Comparison of ENCODE assay signal across 1 cellular context in the genomic region with DNA sequence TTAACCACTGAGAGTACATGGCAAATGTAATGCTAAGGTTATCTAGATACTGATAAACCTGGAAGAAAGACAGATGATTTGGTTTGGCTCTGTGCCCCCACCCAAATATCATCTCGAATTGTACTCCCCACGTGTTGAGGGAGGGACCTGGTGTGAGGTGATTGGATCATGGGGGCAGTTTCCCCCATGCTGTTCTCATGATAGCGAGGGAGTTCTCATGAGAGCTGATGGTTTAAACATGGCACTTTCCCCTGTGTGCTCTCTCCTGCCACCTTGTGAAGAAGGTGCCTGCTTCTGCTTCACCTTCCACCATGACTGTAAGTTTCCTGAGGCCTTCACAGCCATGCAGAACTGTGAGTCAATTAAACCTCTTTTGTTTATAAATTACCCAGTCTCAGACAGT.
TF ChIP-seq lines count a peak whose summit lies in the region.

No MANE protein-coding gene starts in this region.

TF ChIP-seq in K562, 482 proteins besides CTCF, POLR2A, EP300 and RAD21:
- peak; percentile 3 for TF ChIP-seq MEIS2 (IDR thresholded peaks at IDR 0.05; ENCODE audit: partially characterized antibody)
- TF ChIP-seq ZNF561 (CRISPR knock-in tag; conservative IDR thresholded peaks at IDR 0.05), result no peak
- TF ChIP-seq ZFX (CRISPR knock-in tag; IDR thresholded peaks at IDR 0.05), result no peak
- TF ChIP-seq ZNF766 (CRISPR knock-in tag; conservative IDR thresholded peaks at IDR 0.05), result peak; percentile 97
- no peak for TF ChIP-seq NFYB (IDR thresholded peaks at IDR 0.05; ENCODE audit: extremely low read depth, insufficient read length)
- 0 out of 2 replicates have a peak, but pooled peaks have one; percentile 47 for TF ChIP-seq DPF2 (IDR thresholded peaks at IDR 0.05)
- peak; percentile 8; the same call in 1 of the 2 replicates for TF ChIP-seq NBN (IDR thresholded peaks at IDR 0.05; ENCODE audit: low read depth)
- TF ChIP-seq, protein P1, sequence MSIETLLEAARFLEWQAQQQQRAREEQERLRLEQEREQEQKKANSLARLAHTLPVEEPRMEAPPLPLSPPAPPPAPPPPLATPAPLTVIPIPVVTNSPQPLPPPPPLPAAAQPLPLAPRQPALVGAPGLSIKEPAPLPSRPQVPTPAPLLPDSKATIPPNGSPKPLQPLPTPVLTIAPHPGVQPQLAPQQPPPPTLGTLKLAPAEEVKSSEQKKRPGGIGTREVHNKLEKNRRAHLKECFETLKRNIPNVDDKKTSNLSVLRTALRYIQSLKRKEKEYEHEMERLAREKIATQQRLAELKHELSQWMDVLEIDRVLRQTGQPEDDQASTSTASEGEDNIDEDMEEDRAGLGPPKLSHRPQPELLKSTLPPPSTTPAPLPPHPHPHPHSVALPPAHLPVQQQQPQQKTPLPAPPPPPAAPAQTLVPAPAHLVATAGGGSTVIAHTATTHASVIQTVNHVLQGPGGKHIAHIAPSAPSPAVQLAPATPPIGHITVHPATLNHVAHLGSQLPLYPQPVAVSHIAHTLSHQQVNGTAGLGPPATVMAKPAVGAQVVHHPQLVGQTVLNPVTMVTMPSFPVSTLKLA (conservative IDR thresholded peaks at IDR 0.05), result peak; percentile 27 to 49; a peak in 1 of 4 replicates
- TF ChIP-seq TRIM24 (IDR thresholded peaks at IDR 0.05), result 0 out of 4 replicates have a peak, but pooled peaks of 1 of the 2 experiments have one; percentile 8
- TF ChIP-seq, protein P2, sequence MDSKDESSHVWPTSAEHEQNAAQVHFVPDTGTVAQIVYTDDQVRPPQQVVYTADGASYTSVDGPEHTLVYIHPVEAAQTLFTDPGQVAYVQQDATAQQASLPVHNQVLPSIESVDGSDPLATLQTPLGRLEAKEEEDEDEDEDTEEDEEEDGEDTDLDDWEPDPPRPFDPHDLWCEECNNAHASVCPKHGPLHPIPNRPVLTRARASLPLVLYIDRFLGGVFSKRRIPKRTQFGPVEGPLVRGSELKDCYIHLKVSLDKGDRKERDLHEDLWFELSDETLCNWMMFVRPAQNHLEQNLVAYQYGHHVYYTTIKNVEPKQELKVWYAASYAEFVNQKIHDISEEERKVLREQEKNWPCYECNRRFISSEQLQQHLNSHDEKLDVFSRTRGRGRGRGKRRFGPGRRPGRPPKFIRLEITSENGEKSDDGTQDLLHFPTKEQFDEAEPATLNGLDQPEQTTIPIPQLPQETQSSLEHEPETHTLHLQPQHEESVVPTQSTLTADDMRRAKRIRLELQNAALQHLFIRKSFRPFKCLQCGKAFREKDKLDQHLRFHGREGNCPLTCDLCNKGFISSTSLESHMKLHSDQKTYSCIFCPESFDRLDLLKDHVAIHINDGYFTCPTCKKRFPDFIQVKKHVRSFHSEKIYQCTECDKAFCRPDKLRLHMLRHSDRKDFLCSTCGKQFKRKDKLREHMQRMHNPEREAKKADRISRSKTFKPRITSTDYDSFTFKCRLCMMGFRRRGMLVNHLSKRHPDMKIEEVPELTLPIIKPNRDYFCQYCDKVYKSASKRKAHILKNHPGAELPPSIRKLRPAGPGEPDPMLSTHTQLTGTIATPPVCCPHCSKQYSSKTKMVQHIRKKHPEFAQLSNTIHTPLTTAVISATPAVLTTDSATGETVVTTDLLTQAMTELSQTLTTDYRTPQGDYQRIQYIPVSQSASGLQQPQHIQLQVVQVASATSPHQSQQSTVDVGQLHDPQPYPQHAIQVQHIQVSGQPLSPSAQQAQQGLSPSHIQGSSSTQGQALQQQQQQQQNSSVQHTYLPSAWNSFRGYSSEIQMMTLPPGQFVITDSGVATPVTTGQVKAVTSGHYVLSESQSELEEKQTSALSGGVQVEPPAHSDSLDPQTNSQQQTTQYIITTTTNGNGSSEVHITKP (IDR thresholded peaks at IDR 0.05; ENCODE audit: partially characterized antibody), result peak; percentile 7
- TF ChIP-seq EP400 (IDR thresholded peaks at IDR 0.05), result 0 out of 2 replicates have a peak, but pooled peaks have one; percentile 20
- no peak for TF ChIP-seq SETDB1 (IDR thresholded peaks at IDR 0.05; ENCODE audit: low read length)
- TF ChIP-seq SMARCA4 (IDR thresholded peaks at IDR 0.05), result peak; percentile 74
- no peak for TF ChIP-seq NFXL1 (CRISPR knock-in tag; IDR thresholded peaks at IDR 0.05)
- TF ChIP-seq, protein P3, sequence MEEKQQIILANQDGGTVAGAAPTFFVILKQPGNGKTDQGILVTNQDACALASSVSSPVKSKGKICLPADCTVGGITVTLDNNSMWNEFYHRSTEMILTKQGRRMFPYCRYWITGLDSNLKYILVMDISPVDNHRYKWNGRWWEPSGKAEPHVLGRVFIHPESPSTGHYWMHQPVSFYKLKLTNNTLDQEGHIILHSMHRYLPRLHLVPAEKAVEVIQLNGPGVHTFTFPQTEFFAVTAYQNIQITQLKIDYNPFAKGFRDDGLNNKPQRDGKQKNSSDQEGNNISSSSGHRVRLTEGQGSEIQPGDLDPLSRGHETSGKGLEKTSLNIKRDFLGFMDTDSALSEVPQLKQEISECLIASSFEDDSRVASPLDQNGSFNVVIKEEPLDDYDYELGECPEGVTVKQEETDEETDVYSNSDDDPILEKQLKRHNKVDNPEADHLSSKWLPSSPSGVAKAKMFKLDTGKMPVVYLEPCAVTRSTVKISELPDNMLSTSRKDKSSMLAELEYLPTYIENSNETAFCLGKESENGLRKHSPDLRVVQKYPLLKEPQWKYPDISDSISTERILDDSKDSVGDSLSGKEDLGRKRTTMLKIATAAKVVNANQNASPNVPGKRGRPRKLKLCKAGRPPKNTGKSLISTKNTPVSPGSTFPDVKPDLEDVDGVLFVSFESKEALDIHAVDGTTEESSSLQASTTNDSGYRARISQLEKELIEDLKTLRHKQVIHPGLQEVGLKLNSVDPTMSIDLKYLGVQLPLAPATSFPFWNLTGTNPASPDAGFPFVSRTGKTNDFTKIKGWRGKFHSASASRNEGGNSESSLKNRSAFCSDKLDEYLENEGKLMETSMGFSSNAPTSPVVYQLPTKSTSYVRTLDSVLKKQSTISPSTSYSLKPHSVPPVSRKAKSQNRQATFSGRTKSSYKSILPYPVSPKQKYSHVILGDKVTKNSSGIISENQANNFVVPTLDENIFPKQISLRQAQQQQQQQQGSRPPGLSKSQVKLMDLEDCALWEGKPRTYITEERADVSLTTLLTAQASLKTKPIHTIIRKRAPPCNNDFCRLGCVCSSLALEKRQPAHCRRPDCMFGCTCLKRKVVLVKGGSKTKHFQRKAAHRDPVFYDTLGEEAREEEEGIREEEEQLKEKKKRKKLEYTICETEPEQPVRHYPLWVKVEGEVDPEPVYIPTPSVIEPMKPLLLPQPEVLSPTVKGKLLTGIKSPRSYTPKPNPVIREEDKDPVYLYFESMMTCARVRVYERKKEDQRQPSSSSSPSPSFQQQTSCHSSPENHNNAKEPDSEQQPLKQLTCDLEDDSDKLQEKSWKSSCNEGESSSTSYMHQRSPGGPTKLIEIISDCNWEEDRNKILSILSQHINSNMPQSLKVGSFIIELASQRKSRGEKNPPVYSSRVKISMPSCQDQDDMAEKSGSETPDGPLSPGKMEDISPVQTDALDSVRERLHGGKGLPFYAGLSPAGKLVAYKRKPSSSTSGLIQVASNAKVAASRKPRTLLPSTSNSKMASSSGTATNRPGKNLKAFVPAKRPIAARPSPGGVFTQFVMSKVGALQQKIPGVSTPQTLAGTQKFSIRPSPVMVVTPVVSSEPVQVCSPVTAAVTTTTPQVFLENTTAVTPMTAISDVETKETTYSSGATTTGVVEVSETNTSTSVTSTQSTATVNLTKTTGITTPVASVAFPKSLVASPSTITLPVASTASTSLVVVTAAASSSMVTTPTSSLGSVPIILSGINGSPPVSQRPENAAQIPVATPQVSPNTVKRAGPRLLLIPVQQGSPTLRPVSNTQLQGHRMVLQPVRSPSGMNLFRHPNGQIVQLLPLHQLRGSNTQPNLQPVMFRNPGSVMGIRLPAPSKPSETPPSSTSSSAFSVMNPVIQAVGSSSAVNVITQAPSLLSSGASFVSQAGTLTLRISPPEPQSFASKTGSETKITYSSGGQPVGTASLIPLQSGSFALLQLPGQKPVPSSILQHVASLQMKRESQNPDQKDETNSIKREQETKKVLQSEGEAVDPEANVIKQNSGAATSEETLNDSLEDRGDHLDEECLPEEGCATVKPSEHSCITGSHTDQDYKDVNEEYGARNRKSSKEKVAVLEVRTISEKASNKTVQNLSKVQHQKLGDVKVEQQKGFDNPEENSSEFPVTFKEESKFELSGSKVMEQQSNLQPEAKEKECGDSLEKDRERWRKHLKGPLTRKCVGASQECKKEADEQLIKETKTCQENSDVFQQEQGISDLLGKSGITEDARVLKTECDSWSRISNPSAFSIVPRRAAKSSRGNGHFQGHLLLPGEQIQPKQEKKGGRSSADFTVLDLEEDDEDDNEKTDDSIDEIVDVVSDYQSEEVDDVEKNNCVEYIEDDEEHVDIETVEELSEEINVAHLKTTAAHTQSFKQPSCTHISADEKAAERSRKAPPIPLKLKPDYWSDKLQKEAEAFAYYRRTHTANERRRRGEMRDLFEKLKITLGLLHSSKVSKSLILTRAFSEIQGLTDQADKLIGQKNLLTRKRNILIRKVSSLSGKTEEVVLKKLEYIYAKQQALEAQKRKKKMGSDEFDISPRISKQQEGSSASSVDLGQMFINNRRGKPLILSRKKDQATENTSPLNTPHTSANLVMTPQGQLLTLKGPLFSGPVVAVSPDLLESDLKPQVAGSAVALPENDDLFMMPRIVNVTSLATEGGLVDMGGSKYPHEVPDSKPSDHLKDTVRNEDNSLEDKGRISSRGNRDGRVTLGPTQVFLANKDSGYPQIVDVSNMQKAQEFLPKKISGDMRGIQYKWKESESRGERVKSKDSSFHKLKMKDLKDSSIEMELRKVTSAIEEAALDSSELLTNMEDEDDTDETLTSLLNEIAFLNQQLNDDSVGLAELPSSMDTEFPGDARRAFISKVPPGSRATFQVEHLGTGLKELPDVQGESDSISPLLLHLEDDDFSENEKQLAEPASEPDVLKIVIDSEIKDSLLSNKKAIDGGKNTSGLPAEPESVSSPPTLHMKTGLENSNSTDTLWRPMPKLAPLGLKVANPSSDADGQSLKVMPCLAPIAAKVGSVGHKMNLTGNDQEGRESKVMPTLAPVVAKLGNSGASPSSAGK (IDR thresholded peaks at IDR 0.05), result peak; percentile 47; the same call in 1 of the 2 replicates
- TF ChIP-seq, protein P4, sequence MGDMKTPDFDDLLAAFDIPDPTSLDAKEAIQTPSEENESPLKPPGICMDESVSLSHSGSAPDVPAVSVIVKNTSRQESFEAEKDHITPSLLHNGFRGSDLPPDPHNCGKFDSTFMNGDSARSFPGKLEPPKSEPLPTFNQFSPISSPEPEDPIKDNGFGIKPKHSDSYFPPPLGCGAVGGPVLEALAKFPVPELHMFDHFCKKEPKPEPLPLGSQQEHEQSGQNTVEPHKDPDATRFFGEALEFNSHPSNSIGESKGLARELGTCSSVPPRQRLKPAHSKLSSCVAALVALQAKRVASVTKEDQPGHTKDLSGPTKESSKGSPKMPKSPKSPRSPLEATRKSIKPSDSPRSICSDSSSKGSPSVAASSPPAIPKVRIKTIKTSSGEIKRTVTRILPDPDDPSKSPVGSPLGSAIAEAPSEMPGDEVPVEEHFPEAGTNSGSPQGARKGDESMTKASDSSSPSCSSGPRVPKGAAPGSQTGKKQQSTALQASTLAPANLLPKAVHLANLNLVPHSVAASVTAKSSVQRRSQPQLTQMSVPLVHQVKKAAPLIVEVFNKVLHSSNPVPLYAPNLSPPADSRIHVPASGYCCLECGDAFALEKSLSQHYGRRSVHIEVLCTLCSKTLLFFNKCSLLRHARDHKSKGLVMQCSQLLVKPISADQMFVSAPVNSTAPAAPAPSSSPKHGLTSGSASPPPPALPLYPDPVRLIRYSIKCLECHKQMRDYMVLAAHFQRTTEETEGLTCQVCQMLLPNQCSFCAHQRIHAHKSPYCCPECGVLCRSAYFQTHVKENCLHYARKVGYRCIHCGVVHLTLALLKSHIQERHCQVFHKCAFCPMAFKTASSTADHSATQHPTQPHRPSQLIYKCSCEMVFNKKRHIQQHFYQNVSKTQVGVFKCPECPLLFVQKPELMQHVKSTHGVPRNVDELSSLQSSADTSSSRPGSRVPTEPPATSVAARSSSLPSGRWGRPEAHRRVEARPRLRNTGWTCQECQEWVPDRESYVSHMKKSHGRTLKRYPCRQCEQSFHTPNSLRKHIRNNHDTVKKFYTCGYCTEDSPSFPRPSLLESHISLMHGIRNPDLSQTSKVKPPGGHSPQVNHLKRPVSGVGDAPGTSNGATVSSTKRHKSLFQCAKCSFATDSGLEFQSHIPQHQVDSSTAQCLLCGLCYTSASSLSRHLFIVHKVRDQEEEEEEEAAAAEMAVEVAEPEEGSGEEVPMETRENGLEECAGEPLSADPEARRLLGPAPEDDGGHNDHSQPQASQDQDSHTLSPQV (IDR thresholded peaks at IDR 0.05), result peak; percentile 61
- TF ChIP-seq, protein P5, sequence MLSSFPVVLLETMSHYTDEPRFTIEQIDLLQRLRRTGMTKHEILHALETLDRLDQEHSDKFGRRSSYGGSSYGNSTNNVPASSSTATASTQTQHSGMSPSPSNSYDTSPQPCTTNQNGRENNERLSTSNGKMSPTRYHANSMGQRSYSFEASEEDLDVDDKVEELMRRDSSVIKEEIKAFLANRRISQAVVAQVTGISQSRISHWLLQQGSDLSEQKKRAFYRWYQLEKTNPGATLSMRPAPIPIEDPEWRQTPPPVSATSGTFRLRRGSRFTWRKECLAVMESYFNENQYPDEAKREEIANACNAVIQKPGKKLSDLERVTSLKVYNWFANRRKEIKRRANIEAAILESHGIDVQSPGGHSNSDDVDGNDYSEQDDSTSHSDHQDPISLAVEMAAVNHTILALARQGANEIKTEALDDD (IDR thresholded peaks at IDR 0.05), result peak; percentile 34; the same call in 1 of the 2 replicates
- TF ChIP-seq ARID2 (IDR thresholded peaks at IDR 0.05), result no peak
- peak; percentile 41; the same call in 1 of the 2 replicates for TF ChIP-seq L3MBTL2 (IDR thresholded peaks at IDR 0.05)
- no peak for TF ChIP-seq CEBPB (tag; IDR thresholded peaks at IDR 0.05)
- peak; percentile 29; the same call in 1 of the 2 replicates for TF ChIP-seq CHD2 (IDR thresholded peaks at IDR 0.05; ENCODE audit: low read depth, low read length)
- 0 out of 2 replicates have a peak, but pooled peaks have one; percentile 45 for TF ChIP-seq SMARCC2 (IDR thresholded peaks at IDR 0.05; ENCODE audit: low read depth)
- no peak for TF ChIP-seq TCFL5 (CRISPR knock-in tag; conservative IDR thresholded peaks at IDR 0.05)
- peak; percentile 60 for TF ChIP-seq NFIC (IDR thresholded peaks at IDR 0.05)
- TF ChIP-seq YY1 (IDR thresholded peaks at IDR 0.05; ENCODE audit: borderline replicate concordance in 1 of 3, control insufficient read depth in 1 of 3, extremely low read depth in 1 of 3, insufficient read depth in 3 of 3, insufficient read length in 1 of 3, insufficient replicate concordance in 2 of 3, low read depth in 1 of 3, low read length in 2 of 3), result peak in 1 of 3 experiments; percentile 59
- TF ChIP-seq TEAD4 (IDR thresholded peaks at IDR 0.05; ENCODE audit: low read length), result peak; percentile 7; the same call in 1 of the 2 replicates
- TF ChIP-seq TEAD4 (CRISPR knock-in tag; IDR thresholded peaks at IDR 0.05; ENCODE audit: borderline replicate concordance), result no peak
- no peak for TF ChIP-seq DIDO1 (tag; IDR thresholded peaks at IDR 0.05; ENCODE audit: low read depth)
- TF ChIP-seq CBFA2T3 (IDR thresholded peaks at IDR 0.05), result peak; percentile 61
- TF ChIP-seq MAFF (IDR thresholded peaks at IDR 0.05; ENCODE audit: low read length), result no peak
- no peak for TF ChIP-seq EGR1 (conservative IDR thresholded peaks at IDR 0.05)
- no peak for TF ChIP-seq BHLHE40 (IDR thresholded peaks at IDR 0.05; ENCODE audit: low read length)
- 0 out of 2 replicates have a peak, but pooled peaks have one; percentile 8 for TF ChIP-seq CBFA2T2 (conservative IDR thresholded peaks at IDR 0.05)
- TF ChIP-seq, protein P6, sequence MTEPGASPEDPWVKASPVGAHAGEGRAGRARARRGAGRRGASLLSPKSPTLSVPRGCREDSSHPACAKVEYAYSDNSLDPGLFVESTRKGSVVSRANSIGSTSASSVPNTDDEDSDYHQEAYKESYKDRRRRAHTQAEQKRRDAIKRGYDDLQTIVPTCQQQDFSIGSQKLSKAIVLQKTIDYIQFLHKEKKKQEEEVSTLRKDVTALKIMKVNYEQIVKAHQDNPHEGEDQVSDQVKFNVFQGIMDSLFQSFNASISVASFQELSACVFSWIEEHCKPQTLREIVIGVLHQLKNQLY (CRISPR knock-in tag; conservative IDR thresholded peaks at IDR 0.05), result no peak
